2 cellular contexts compared by ENCODE assay signal in genomic region chr17:29714146-29714545, GRCh38.
TF ChIP-seq lines count a peak whose summit lies in the region.

No MANE protein-coding gene starts in this region.

TF ChIP-seq in GM23338, 12 proteins besides CTCF, POLR2A, EP300 and RAD21:
- TF ChIP-seq ZNF331 (CRISPR knock-in tag; IDR thresholded peaks at IDR 0.05; ENCODE audit: low read depth) (no peak), ZNF462 (CRISPR knock-in tag; IDR thresholded peaks at IDR 0.05) (no peak), STAT1 (IDR thresholded peaks at IDR 0.05; ENCODE audit: unreplicated experiment) (no peak), NANOG (IDR thresholded peaks at IDR 0.05; ENCODE audit: borderline replicate concordance) (no peak), EZH2phosphoT487 (IDR thresholded peaks at IDR 0.05; ENCODE audit: unreplicated experiment) (no peak), POLR2AphosphoS5 (IDR thresholded peaks at IDR 0.05; ENCODE audit: low read depth) (no peak), CREB1 (CRISPR knock-in tag; IDR thresholded peaks at IDR 0.05; ENCODE audit: low read depth) (no peak), JUNB (IDR thresholded peaks at IDR 0.05; ENCODE audit: unreplicated experiment) (no peak), REST (IDR thresholded peaks at IDR 0.05; ENCODE audit: unreplicated experiment) (no peak), EZH2 (IDR thresholded peaks at IDR 0.05; ENCODE audit: low read depth, unreplicated experiment) (no peak), ZNF114 (CRISPR knock-in tag; IDR thresholded peaks at IDR 0.05) (no peak)
- TF ChIP-seq, protein P1, sequence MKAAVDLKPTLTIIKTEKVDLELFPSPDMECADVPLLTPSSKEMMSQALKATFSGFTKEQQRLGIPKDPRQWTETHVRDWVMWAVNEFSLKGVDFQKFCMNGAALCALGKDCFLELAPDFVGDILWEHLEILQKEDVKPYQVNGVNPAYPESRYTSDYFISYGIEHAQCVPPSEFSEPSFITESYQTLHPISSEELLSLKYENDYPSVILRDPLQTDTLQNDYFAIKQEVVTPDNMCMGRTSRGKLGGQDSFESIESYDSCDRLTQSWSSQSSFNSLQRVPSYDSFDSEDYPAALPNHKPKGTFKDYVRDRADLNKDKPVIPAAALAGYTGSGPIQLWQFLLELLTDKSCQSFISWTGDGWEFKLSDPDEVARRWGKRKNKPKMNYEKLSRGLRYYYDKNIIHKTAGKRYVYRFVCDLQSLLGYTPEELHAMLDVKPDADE (IDR thresholded peaks at IDR 0.05) = no peak

TF ChIP-seq in GM12878, 131 proteins besides CTCF, POLR2A, EP300 and RAD21:
- no peak for TF ChIP-seq FOXM1 (IDR thresholded peaks at IDR 0.05; ENCODE audit: low read depth, low read length)
- peak; percentile 52; the same call in 1 of the 2 replicates for TF ChIP-seq ZNF687 (IDR thresholded peaks at IDR 0.05)
- TF ChIP-seq, protein P2, sequence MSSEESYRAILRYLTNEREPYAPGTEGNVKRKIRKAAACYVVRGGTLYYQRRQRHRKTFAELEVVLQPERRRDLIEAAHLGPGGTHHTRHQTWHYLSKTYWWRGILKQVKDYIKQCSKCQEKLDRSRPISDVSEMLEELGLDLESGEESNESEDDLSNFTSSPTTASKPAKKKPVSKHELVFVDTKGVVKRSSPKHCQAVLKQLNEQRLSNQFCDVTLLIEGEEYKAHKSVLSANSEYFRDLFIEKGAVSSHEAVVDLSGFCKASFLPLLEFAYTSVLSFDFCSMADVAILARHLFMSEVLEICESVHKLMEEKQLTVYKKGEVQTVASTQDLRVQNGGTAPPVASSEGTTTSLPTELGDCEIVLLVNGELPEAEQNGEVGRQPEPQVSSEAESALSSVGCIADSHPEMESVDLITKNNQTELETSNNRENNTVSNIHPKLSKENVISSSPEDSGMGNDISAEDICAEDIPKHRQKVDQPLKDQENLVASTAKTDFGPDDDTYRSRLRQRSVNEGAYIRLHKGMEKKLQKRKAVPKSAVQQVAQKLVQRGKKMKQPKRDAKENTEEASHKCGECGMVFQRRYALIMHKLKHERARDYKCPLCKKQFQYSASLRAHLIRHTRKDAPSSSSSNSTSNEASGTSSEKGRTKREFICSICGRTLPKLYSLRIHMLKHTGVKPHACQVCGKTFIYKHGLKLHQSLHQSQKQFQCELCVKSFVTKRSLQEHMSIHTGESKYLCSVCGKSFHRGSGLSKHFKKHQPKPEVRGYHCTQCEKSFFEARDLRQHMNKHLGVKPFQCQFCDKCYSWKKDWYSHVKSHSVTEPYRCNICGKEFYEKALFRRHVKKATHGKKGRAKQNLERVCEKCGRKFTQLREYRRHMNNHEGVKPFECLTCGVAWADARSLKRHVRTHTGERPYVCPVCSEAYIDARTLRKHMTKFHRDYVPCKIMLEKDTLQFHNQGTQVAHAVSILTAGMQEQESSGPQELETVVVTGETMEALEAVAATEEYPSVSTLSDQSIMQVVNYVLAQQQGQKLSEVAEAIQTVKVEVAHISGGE (CRISPR knock-in tag; IDR thresholded peaks at IDR 0.05) = no peak
- peak; percentile 39; the same call in 1 of the 3 replicates for TF ChIP-seq POU2F2 (IDR thresholded peaks at IDR 0.05; ENCODE audit: borderline replicate concordance, low read depth, low read length)
